In the genomic region with DNA sequence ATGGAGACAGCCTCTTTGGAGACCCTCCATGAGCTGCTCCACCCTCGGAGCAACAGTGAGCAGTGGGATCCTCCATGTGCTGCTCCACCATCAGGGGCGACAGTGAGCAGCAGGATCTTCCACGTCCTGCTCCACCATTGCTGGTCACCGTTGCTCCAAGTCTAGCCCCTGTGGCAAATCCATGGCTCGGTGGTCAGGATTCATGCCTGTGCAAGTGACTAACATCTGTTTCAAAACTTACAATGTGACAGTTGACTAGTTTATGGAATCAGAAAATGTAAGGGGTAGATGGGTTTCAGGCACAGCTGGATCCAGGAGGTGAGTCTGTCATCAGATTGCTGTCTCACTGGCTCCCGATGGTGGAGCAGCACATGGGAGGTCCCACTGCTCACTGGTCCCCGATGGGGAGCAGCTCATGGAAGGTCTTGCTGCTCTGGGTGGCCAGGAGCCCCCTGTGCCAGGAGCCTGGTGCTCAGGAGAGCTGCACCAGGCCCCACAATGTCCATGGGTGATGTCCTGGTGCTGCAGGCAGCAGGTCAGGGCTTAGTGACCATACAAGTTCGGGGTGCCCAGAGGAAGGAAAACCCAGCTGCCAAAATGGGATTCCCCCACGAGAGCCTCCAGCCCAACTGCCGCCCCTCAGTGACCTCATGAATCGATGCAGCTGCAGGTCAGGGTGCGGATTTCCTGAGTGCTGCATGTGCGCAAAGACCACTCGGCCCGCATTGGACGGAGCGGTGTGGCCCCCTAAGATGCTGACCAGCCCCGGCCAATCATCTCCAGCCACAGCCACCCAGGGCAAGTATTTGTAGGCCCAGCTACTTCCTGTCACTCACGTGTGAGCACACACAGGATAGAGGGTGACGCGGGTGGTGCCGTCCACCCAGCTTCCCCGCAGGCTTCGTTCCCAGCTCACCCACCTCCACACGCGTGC, we compare ENCODE assay signal across 12 cellular contexts.
DNase-seq lines count a peak whose midpoint lies in the region; ATAC-seq and TF ChIP-seq lines count a peak whose summit lies in the region.
"Had no signal": no experiment of that assay in that cellular context is flagged by ENCODE, and none has a peak within 500 bp of the region (broad histone marks: within the 10 kb centered on the region; RNA-seq: fewer than 3 reads in every experiment).

No MANE protein-coding gene starts in this region.

- CTCF ChIA-PET in naive thymus-derived CD4-positive, alpha-beta T cell (lab: Charles Lee), result no interaction called here

- WGBS in right cardiac atrium, result 86% methylated on average over 26 of the region's 26 CpGs

- peaks cover 9% of the 10 kb centered on the region for H3K4me1 ChIP-seq in right cardiac atrium (ENCODE audit: control insufficient read depth, insufficient read depth, low read length)
- H3K4me1 ChIP-seq in right atrium auricular region, result peaks cover 0 to 38% of the 10 kb centered on the region in 2 donors
- peaks cover 6% of the 10 kb centered on the region for H3K4me1 ChIP-seq in vagina
- H3K4me1 ChIP-seq in naive thymus-derived CD4-positive, alpha-beta T cell (ENCODE audit: control insufficient read depth in 2 of 2, insufficient read depth in 2 of 2, low read length in 2 of 2), result no peaks in the 10 kb centered on the region

- peaks cover 48% of the 10 kb centered on the region for H3K4me1 Mint-ChIP-seq in brain
- peaks cover 54% of the 10 kb centered on the region for H3K4me1 Mint-ChIP-seq in nephron
- no peaks in the 10 kb centered on the region for H3K4me1 Mint-ChIP-seq in T-helper 2 cell treated with Interferon-gamma antibody and Interleukin-4, amounts not matched to agents 5 μg/mL and 100 μg/mL, for 36 hours (ENCODE audit: low read depth)
- no peaks in the 10 kb centered on the region for H3K4me1 Mint-ChIP-seq in naive thymus-derived CD4-positive, alpha-beta T cell

- ATAC-seq in right cardiac atrium, result no peak
- no peak for ATAC-seq in activated naive CD4-positive, alpha-beta T cell treated with anti-CD3 and anti-CD28 coated beads, Interleukin-2, amount 50 U/mL, for 72 hours
- ATAC-seq in naive thymus-derived CD4-positive, alpha-beta T cell, result no peak

- peak in 2 of 3 donors; percentile 30 to 41 for DNase-seq in right cardiac atrium
- DNase-seq in right atrium auricular region (ENCODE audit: low spot score), result no peak
- peak; percentile 74 to 95 for DNase-seq in vagina (ENCODE audit: extremely low spot score in 2 of 2)
- DNase-seq in activated naive CD4-positive, alpha-beta T cell treated with anti-CD3 and anti-CD28 coated beads, Interleukin-2, amount 50 U/mL, for 72 hours (ENCODE audit: low spot score in 2 of 2), result no peak
- DNase-seq in T-helper 2 cell treated with Interferon-gamma antibody and Interleukin-4, amounts not matched to agents 5 μg/mL and 100 μg/mL, for 36 hours (ENCODE audit: low spot score), result no peak
- DNase-seq in naive thymus-derived CD4-positive, alpha-beta T cell, result no peak
- DNase-seq: NCI-H187 treated with DMSO at 0.1 percent for 48 hours; NCI-H446; stimulated activated CD4-positive, alpha-beta T cell treated with anti-CD3 and anti-CD28 coated beads, Interleukin-4, amount 100 ng/mL, for 1 hour had no signal

- TF ChIP-seq POLR2A in vagina (IDR thresholded peaks at IDR 0.05), result no peak

- peaks cover 1% of the 10 kb centered on the region for H3K36me3 Mint-ChIP-seq in brain
- H3K36me3 Mint-ChIP-seq in nephron (ENCODE audit: low read depth), result no peaks in the 10 kb centered on the region
- peaks cover under 1 to 3% of the 10 kb centered on the region in 2 donors for H3K36me3 Mint-ChIP-seq in activated naive CD4-positive, alpha-beta T cell treated with anti-CD3 and anti-CD28 coated beads, Interleukin-2, amount 50 U/mL, for 72 hours
- H3K36me3 Mint-ChIP-seq in T-helper 2 cell treated with Interferon-gamma antibody and Interleukin-4, amounts not matched to agents 5 μg/mL and 100 μg/mL, for 36 hours (ENCODE audit: low read depth), result no peaks in the 10 kb centered on the region
- H3K36me3 Mint-ChIP-seq in naive thymus-derived CD4-positive, alpha-beta T cell, result peaks cover 0 to 6% (median 0%) of the 10 kb centered on the region in 5 donors
- H3K36me3 Mint-ChIP-seq: activated naive CD8-positive, alpha-beta T cell had no signal

- H3K9me3 ChIP-seq in right cardiac atrium (ENCODE audit: control insufficient read depth, low read length) (no peaks in the 10 kb centered on the region), right atrium auricular region (peaks cover 0 to 2% of the 10 kb centered on the region in 2 donors), vagina (no peaks in the 10 kb centered on the region)
- H3K9me3 ChIP-seq in naive thymus-derived CD4-positive, alpha-beta T cell (ENCODE audit: control insufficient read depth in 2 of 3, low read length in 3 of 3), result peaks cover 0 to 4% (median 0%) of the 10 kb centered on the region in 3 experiments

- TF ChIP-seq CTCF in right atrium auricular region (IDR thresholded peaks at IDR 0.05) (no peak), brain (conservative IDR thresholded peaks at IDR 0.05) (no peak), nephron (IDR thresholded peaks at IDR 0.05; ENCODE audit: unreplicated experiment in 3 of 3) (no peak), vagina (IDR thresholded peaks at IDR 0.05) (no peak)

- POLR2A ChIA-PET in naive thymus-derived CD4-positive, alpha-beta T cell (lab: Charles Lee), result no interaction called here

- H3K9me3 Mint-ChIP-seq in brain, result peaks cover 8 to 16% (median 14%) of the 10 kb centered on the region in 5 experiments
- H3K9me3 Mint-ChIP-seq in nephron, result peaks cover 11% of the 10 kb centered on the region
- H3K9me3 Mint-ChIP-seq in activated naive CD4-positive, alpha-beta T cell treated with anti-CD3 and anti-CD28 coated beads, Interleukin-2, amount 50 U/mL, for 72 hours, result peaks cover 6 to 8% of the 10 kb centered on the region in 2 donors
- peaks cover under 1% of the 10 kb centered on the region for H3K9me3 Mint-ChIP-seq in T-helper 2 cell treated with Interferon-gamma antibody and Interleukin-4, amounts not matched to agents 5 μg/mL and 100 μg/mL, for 36 hours
- H3K9me3 Mint-ChIP-seq in naive thymus-derived CD4-positive, alpha-beta T cell, result peaks cover under 1 to 12% (median 6%) of the 10 kb centered on the region in 11 donors

- H3K27me3 ChIP-seq in right cardiac atrium (ENCODE audit: control insufficient read depth, insufficient read depth) (no peaks in the 10 kb centered on the region), right atrium auricular region (no peaks in the 10 kb centered on the region), vagina (no peaks in the 10 kb centered on the region)
- no peaks in the 10 kb centered on the region for H3K27me3 ChIP-seq in naive thymus-derived CD4-positive, alpha-beta T cell (ENCODE audit: control insufficient read depth in 2 of 2, insufficient read depth in 2 of 2, low read length in 2 of 2)

- H3K27ac ChIP-seq in right cardiac atrium (ENCODE audit: low read length), result no peak overlapping the region
- peak overlapping the region in 1 of 2 donors; percentile 85 for H3K27ac ChIP-seq in right atrium auricular region
- H3K27ac ChIP-seq in vagina, result no peak overlapping the region
- H3K27ac ChIP-seq in naive thymus-derived CD4-positive, alpha-beta T cell (ENCODE audit: low read depth, low read length), result no peak overlapping the region

- intact Hi-C loops in right cardiac atrium (cut with DNase I) (no loop called here), vagina (cut with DNase I) (no loop called here)
- intact Hi-C loops in naive thymus-derived CD4-positive, alpha-beta T cell (cut with micrococcal nuclease), result no loop called here

- H3K27me3 Mint-ChIP-seq in brain (no peaks in the 10 kb centered on the region), nephron (ENCODE audit: low read depth) (peaks cover 9% of the 10 kb centered on the region)
- no peaks in the 10 kb centered on the region for H3K27me3 Mint-ChIP-seq in T-helper 2 cell treated with Interferon-gamma antibody and Interleukin-4, amounts not matched to agents 5 μg/mL and 100 μg/mL, for 36 hours (ENCODE audit: low read depth)
- H3K27me3 Mint-ChIP-seq in naive thymus-derived CD4-positive, alpha-beta T cell, result peaks cover 0 to 15% (median 0%) of the 10 kb centered on the region in 5 donors
- H3K27me3 Mint-ChIP-seq: activated naive CD8-positive, alpha-beta T cell had no signal

- H3K27ac Mint-ChIP-seq in brain (peak overlapping the region in 3 of 5 experiments; percentile 20 to 86 (median 25)), nephron (peak overlapping the region; percentile 83 to 88 (median 84))
- no peak overlapping the region for H3K27ac Mint-ChIP-seq in activated naive CD4-positive, alpha-beta T cell treated with anti-CD3 and anti-CD28 coated beads, Interleukin-2, amount 50 U/mL, for 72 hours
- no peak overlapping the region for H3K27ac Mint-ChIP-seq in T-helper 2 cell treated with Interferon-gamma antibody and Interleukin-4, amounts not matched to agents 5 μg/mL and 100 μg/mL, for 36 hours
- no peak overlapping the region for H3K27ac Mint-ChIP-seq in naive thymus-derived CD4-positive, alpha-beta T cell
- H3K27ac Mint-ChIP-seq: activated naive CD8-positive, alpha-beta T cell had no signal

- H3K4me3 ChIP-seq in right cardiac atrium (ENCODE audit: low read length), result no peak overlapping the region
- no peak overlapping the region for H3K4me3 ChIP-seq in right atrium auricular region
- H3K4me3 ChIP-seq in vagina, result no peak overlapping the region
- H3K4me3 ChIP-seq in naive thymus-derived CD4-positive, alpha-beta T cell (ENCODE audit: low read length), result no peak overlapping the region

- H3K4me3 Mint-ChIP-seq in brain (no peak overlapping the region), nephron (no peak overlapping the region)
- H3K4me3 Mint-ChIP-seq in T-helper 2 cell treated with Interferon-gamma antibody and Interleukin-4, amounts not matched to agents 5 μg/mL and 100 μg/mL, for 36 hours, result no peak overlapping the region
- no peak overlapping the region for H3K4me3 Mint-ChIP-seq in naive thymus-derived CD4-positive, alpha-beta T cell
- H3K4me3 Mint-ChIP-seq: activated naive CD8-positive, alpha-beta T cell had no signal

- H3K36me3 ChIP-seq in right atrium auricular region, result no peaks in the 10 kb centered on the region
- H3K36me3 ChIP-seq in vagina, result no peaks in the 10 kb centered on the region
- H3K36me3 ChIP-seq in naive thymus-derived CD4-positive, alpha-beta T cell (ENCODE audit: control insufficient read depth in 2 of 3, insufficient read depth in 3 of 3, low read length in 3 of 3), result no peaks in the 10 kb centered on the region

Comparison
In these comparisons a context has a peak if more than half of its experiments do, and no peak if none do; other contexts are left out.
1. DNase-seq: peak in right cardiac atrium (2 of 3) and vagina (2 of 2); none in right atrium auricular region (single experiment), activated naive CD4-positive, alpha-beta T cell treated with anti-CD3 and anti-CD28 coated beads, Interleukin-2, amount 50 U/mL, for 72 hours (0 of 2), T-helper 2 cell treated with Interferon-gamma antibody and Interleukin-4, amounts not matched to agents 5 μg/mL and 100 μg/mL, for 36 hours (single experiment) and naive thymus-derived CD4-positive, alpha-beta T cell (0 of 9).
2. H3K27ac Mint-ChIP-seq: peak in brain (3 of 5) and nephron (3 of 3); none in activated naive CD4-positive, alpha-beta T cell treated with anti-CD3 and anti-CD28 coated beads, Interleukin-2, amount 50 U/mL, for 72 hours (0 of 2), T-helper 2 cell treated with Interferon-gamma antibody and Interleukin-4, amounts not matched to agents 5 μg/mL and 100 μg/mL, for 36 hours (single experiment) and naive thymus-derived CD4-positive, alpha-beta T cell (0 of 9).